Comparison of ENCODE assay signal across 14 cellular contexts in the genomic region with DNA sequence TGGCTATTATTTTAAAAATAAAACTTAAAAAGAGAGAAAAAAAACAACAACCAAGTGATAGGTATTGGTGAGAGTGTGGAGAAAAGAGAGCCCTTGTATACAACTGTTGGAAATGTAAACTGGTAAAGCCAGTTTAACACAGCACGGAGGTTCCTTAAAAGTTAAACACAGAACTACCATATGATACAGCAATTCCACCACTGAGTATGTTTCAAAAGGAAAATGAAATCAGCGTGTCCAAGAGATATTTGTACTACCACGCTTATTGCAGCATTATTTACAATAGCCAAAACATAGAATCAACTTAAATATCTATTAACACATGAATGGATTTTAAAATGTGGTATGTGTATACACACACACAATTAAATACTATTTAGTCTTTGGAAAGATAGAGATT. TPM values are rescaled to one million over a fixed set of nuclear protein-coding genes. Genes with fewer than 3 reads are reported as not detected.
DNase-seq lines count a peak whose midpoint lies in the region; ATAC-seq and TF ChIP-seq lines count a peak whose summit lies in the region.
"Had no signal": no experiment of that assay in that cellular context is flagged by ENCODE, and none has a peak within 500 bp of the region (broad histone marks: within the 10 kb centered on the region; RNA-seq: fewer than 3 reads in every experiment).

No MANE protein-coding gene starts in this region.

- H3K4me2 ChIP-seq in OCI-LY3 (ENCODE audit: low read length), result no peak overlapping the region
- no peak overlapping the region for H3K4me2 ChIP-seq in MM.1S (ENCODE audit: low read depth, low read length)

- H3F3A ChIP-seq in MM.1S (ENCODE audit: insufficient read depth, low read length), result no peaks in the 10 kb centered on the region

- no peaks in the 10 kb centered on the region for H3K36me3 Mint-ChIP-seq in naive thymus-derived CD4-positive, alpha-beta T cell

- no peaks in the 10 kb centered on the region for H3K4me1 ChIP-seq in OCI-LY3 (ENCODE audit: low read length)
- peaks cover 20% of the 10 kb centered on the region for H3K4me1 ChIP-seq in neuron (ENCODE audit: insufficient read depth, low read length)
- H3K4me1 ChIP-seq in naive thymus-derived CD4-positive, alpha-beta T cell (ENCODE audit: control insufficient read depth in 2 of 2, insufficient read depth in 2 of 2, low read length in 2 of 2), result no peaks in the 10 kb centered on the region
- H3K4me1 ChIP-seq in MM.1S (ENCODE audit: low read length), result no peaks in the 10 kb centered on the region

- no peaks in the 10 kb centered on the region for H3K27me3 ChIP-seq in OCI-LY3 (ENCODE audit: low read depth, low read length)
- no peaks in the 10 kb centered on the region for H3K27me3 ChIP-seq in neuron (ENCODE audit: insufficient read depth, low read length)
- no peaks in the 10 kb centered on the region for H3K27me3 ChIP-seq in naive thymus-derived CD4-positive, alpha-beta T cell (ENCODE audit: control insufficient read depth in 2 of 2, insufficient read depth in 2 of 2, low read length in 2 of 2)
- no peaks in the 10 kb centered on the region for H3K27me3 ChIP-seq in MM.1S (replicated peaks; ENCODE audit: insufficient read depth, low read length)

- intact Hi-C loops in naive thymus-derived CD4-positive, alpha-beta T cell (cut with micrococcal nuclease), result no loop called here

- H3K9ac ChIP-seq in OCI-LY3 (ENCODE audit: low read length) (no peak overlapping the region), MM.1S (ENCODE audit: low read length) (no peak overlapping the region)

- H3K9me3 Mint-ChIP-seq in naive thymus-derived CD4-positive, alpha-beta T cell, result peaks cover 0 to 9% (median 2%) of the 10 kb centered on the region in 11 donors

- peak; percentile 53 for DNase-seq in H4 (ENCODE audit: low spot score)
- no peak for DNase-seq in epithelial cell of proximal tubule (ENCODE audit: low read depth)
- DNase-seq in naive thymus-derived CD4-positive, alpha-beta T cell, result no peak
- DNase-seq in MM.1S, result no peak
- no peak for DNase-seq in HUDEP-2 (lab: John Stamatoyannopoulos, UW; ENCODE audit: unreplicated experiment in 76 of 76)
- DNase-seq in SKM-1 (lab: John Stamatoyannopoulos, UW; ENCODE audit: unreplicated experiment), result no peak
- DNase-seq: DMS79; effector CD8-positive, alpha-beta T cell; OCI-M1; stimulated activated CD4-positive, alpha-beta T cell treated with anti-CD3 and anti-CD28 coated beads, Interleukin-12 subunit alpha, Interleukin-12 subunit beta, amount 100 ng/mL, for 4 hours; stimulated activated naive CD8-positive, alpha-beta T cell treated with anti-CD3 and anti-CD28 coated beads, Interleukin-15, Interleukin-2, amounts not matched to agents 100 U/mL and 50 U/mL, for 24 hours had no signal

- no peak overlapping the region for H3K4me3 ChIP-seq in OCI-LY3 (ENCODE audit: low read length)
- peak overlapping the region; percentile 67 for H3K4me3 ChIP-seq in epithelial cell of proximal tubule (ENCODE audit: low read depth, low read length)
- peak overlapping the region; percentile 54 for H3K4me3 ChIP-seq in neuron (ENCODE audit: low read length)
- no peak overlapping the region for H3K4me3 ChIP-seq in naive thymus-derived CD4-positive, alpha-beta T cell (ENCODE audit: low read length)
- no peak overlapping the region for H3K4me3 ChIP-seq in MM.1S (ENCODE audit: low read length)

- H2AFZ ChIP-seq in OCI-LY3 (ENCODE audit: low read depth, low read length), result 0 out of 2 replicates have a peak overlapping the region, but pooled peaks have one; percentile 27
- no peak overlapping the region for H2AFZ ChIP-seq in neuron (ENCODE audit: low read depth, low read length)
- no peak overlapping the region for H2AFZ ChIP-seq in MM.1S (ENCODE audit: low read length)

- H3K27ac Mint-ChIP-seq in naive thymus-derived CD4-positive, alpha-beta T cell, result no peak overlapping the region
- H3K27ac Mint-ChIP-seq: activated T-helper 17 cell treated with anti-CD3 and anti-CD28 coated beads, Interleukin-2, amount 50 U/mL, for 72 hours had no signal

- H3K9me3 ChIP-seq in OCI-LY3 (ENCODE audit: insufficient read depth, low read length) (no peaks in the 10 kb centered on the region), neuron (ENCODE audit: low read length) (no peaks in the 10 kb centered on the region), MM.1S (replicated peaks; ENCODE audit: insufficient read depth, low read length) (no peaks in the 10 kb centered on the region)
- H3K9me3 ChIP-seq in naive thymus-derived CD4-positive, alpha-beta T cell (ENCODE audit: control insufficient read depth in 2 of 3, low read length in 3 of 3), result no peaks in the 10 kb centered on the region

- H3K27ac ChIP-seq in OCI-LY3 (ENCODE audit: low read length), result no peak overlapping the region
- no peak overlapping the region for H3K27ac ChIP-seq in naive thymus-derived CD4-positive, alpha-beta T cell (ENCODE audit: low read depth, low read length)
- H3K27ac ChIP-seq in MM.1S (ENCODE audit: low read length), result no peak overlapping the region

- no peaks in the 10 kb centered on the region for H3K4me1 Mint-ChIP-seq in naive thymus-derived CD4-positive, alpha-beta T cell
- H3K4me1 Mint-ChIP-seq: activated T-helper 17 cell treated with anti-CD3 and anti-CD28 coated beads, Interleukin-2, amount 50 U/mL, for 72 hours had no signal

- POLR2A ChIA-PET in naive thymus-derived CD4-positive, alpha-beta T cell (lab: Charles Lee), result no interaction called here

- H3K4me3 Mint-ChIP-seq in naive thymus-derived CD4-positive, alpha-beta T cell, result no peak overlapping the region
- H3K4me3 Mint-ChIP-seq: activated T-helper 17 cell treated with anti-CD3 and anti-CD28 coated beads, Interleukin-2, amount 50 U/mL, for 72 hours had no signal

- H3K27me3 Mint-ChIP-seq in naive thymus-derived CD4-positive, alpha-beta T cell, result no peaks in the 10 kb centered on the region
- H3K27me3 Mint-ChIP-seq: activated T-helper 17 cell treated with anti-CD3 and anti-CD28 coated beads, Interleukin-2, amount 50 U/mL, for 72 hours had no signal

- no peaks in the 10 kb centered on the region for H3K9me2 ChIP-seq in MM.1S (replicated peaks; ENCODE audit: insufficient read depth, low read length)

- no peak for ATAC-seq in naive thymus-derived CD4-positive, alpha-beta T cell
- ATAC-seq: activated T-helper 17 cell treated with anti-CD3 and anti-CD28 coated beads, Interleukin-2, amount 50 U/mL, for 72 hours; stimulated activated naive CD8-positive, alpha-beta T cell treated with anti-CD3 and anti-CD28 coated beads, Interleukin-15, Interleukin-2, amounts not matched to agents 100 U/mL and 50 U/mL, for 24 hours had no signal

- H3K36me3 ChIP-seq in OCI-LY3 (replicated peaks; ENCODE audit: low read depth, low read length) (no peaks in the 10 kb centered on the region), neuron (ENCODE audit: insufficient read depth, low read length) (no peaks in the 10 kb centered on the region), MM.1S (replicated peaks; ENCODE audit: insufficient read depth, low read length) (no peaks in the 10 kb centered on the region)
- H3K36me3 ChIP-seq in naive thymus-derived CD4-positive, alpha-beta T cell (ENCODE audit: control insufficient read depth in 2 of 3, insufficient read depth in 3 of 3, low read length in 3 of 3), result no peaks in the 10 kb centered on the region

- CTCF ChIA-PET in naive thymus-derived CD4-positive, alpha-beta T cell (lab: Charles Lee), result no interaction called here

- H4K20me1 ChIP-seq in OCI-LY3 (ENCODE audit: insufficient read depth, low read length), result no peaks in the 10 kb centered on the region
- no peaks in the 10 kb centered on the region for H4K20me1 ChIP-seq in MM.1S (ENCODE audit: insufficient read depth, low read length)

- H3K79me2 ChIP-seq in OCI-LY3 (ENCODE audit: low read length) (no peaks in the 10 kb centered on the region), MM.1S (ENCODE audit: low read length) (no peaks in the 10 kb centered on the region)

- TF ChIP-seq CTCF in OCI-LY3 (IDR thresholded peaks at IDR 0.05; ENCODE audit: low read depth, low read length) (no peak), epithelial cell of proximal tubule (conservative IDR thresholded peaks at IDR 0.05; ENCODE audit: low read depth, low read length) (no peak), MM.1S (IDR thresholded peaks at IDR 0.05; ENCODE audit: low read length) (no peak)

RNA-seq across cellular contexts. Expression of gene PTCHD4, which starts 1.1 kb away (rescaled TPM):
- total RNA-seq in H4 (2014; rRNA removed; shearing (Covaris generic)), result 3.9 and 4.7 TPM in 2 replicates
- 0.07 and 1.3 TPM in 2 replicates for total RNA-seq in epithelial cell of proximal tubule
- total RNA-seq in naive thymus-derived CD4-positive, alpha-beta T cell, result not detected
- polyA plus RNA-seq in naive thymus-derived CD4-positive, alpha-beta T cell, result not detected
- total RNA-seq: activated T-helper 17 cell treated with anti-CD3 and anti-CD28 coated beads, Interleukin-2, amount 50 U/mL, for 72 hours had no signal

Comparison
In these comparisons a context has a peak if more than half of its experiments do, and no peak if none do; other contexts are left out.
1. H3K4me3 ChIP-seq: peak in epithelial cell of proximal tubule (single experiment) and neuron (single experiment); none in OCI-LY3 (single experiment), naive thymus-derived CD4-positive, alpha-beta T cell (single experiment) and MM.1S (single experiment).